ENCODE assay signal across 1 cellular context in the genomic region with DNA sequence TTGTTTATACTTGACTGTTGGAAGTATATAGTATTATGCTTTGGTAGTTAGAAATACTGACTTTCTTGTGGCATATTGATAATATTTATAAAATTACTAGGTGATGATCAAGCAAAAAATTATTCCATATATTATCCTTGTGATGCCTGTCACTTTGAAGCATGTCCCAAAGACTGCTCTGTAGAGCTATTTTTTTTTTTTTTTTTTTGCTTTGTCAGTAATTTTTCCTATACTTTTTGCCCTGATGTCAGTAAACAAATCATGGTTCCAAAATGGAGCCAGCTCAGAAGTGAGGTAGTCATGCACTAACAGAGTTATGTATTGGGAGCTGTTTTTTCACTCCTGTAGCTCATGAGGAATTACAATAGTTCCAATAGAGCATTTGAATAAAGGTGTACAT.
TF ChIP-seq lines count a peak whose summit lies in the region.

No MANE protein-coding gene starts in this region.

TF ChIP-seq in WTC11, 78 proteins besides CTCF, POLR2A, EP300 and RAD21 (continued from another document):
- TF ChIP-seq, protein P1, sequence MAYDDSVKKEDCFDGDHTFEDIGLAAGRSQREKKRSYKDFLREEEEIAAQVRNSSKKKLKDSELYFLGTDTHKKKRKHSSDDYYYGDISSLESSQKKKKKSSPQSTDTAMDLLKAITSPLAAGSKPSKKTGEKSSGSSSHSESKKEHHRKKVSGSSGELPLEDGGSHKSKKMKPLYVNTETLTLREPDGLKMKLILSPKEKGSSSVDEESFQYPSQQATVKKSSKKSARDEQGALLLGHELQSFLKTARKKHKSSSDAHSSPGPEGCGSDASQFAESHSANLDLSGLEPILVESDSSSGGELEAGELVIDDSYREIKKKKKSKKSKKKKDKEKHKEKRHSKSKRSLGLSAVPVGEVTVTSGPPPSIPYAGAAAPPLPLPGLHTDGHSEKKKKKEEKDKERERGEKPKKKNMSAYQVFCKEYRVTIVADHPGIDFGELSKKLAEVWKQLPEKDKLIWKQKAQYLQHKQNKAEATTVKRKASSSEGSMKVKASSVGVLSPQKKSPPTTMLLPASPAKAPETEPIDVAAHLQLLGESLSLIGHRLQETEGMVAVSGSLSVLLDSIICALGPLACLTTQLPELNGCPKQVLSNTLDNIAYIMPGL (CRISPR knock-in tag; IDR thresholded peaks at IDR 0.05) = no peak
- TF ChIP-seq HMGA2 (CRISPR knock-in tag; IDR thresholded peaks at IDR 0.05) = no peak
- TF ChIP-seq NR2C2 (CRISPR knock-in tag; IDR thresholded peaks at IDR 0.05) = no peak
